ENCODE assay signal across 14 cellular contexts in the genomic region with DNA sequence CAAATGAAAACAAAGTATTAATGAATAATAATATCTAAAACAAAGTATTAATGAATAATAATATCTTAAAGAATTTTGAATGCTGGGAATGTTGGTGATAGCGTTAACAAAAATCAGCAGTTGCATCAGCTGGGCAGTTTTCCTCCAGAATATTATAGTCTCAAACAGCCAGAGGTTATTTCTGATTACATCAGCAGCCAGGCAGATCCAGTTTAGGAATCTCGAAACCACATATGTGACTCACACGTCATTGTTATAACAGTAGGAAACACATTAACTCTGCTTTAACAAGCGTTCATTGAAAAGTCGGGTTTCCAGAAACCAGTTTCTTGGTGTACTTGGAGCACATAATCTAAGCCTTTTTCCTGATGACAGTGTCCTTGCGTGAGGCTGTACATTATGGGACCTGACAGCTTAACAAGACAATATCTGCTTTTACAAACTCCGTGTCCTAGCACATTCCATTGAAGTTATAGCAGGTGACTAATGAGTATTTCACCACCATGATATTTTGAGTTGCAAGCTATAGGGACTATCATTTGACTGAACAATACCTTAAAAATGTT.
DNase-seq lines count a peak whose midpoint lies in the region; ATAC-seq and TF ChIP-seq lines count a peak whose summit lies in the region.
"Had no signal": no experiment of that assay in that cellular context is flagged by ENCODE, and none has a peak within 500 bp of the region (broad histone marks: within the 10 kb centered on the region; RNA-seq: fewer than 3 reads in every experiment).

No MANE protein-coding gene starts in this region.

- peak overlapping the region; percentile 99 for H2BK120ac ChIP-seq in IMR-90 (ENCODE audit: low read depth, low read length)

- H2AK5ac ChIP-seq in IMR-90 (ENCODE audit: low read depth, low read length) = peak overlapping the region; percentile 35; the same call in 1 of the 2 replicates

- peak overlapping the region; percentile 44; the same call in 1 of the 2 replicates for H3K4ac ChIP-seq in IMR-90 (ENCODE audit: low read depth, low read length)

- no TSS peak for BruUV-seq in IMR-90 (replicated peaks; lab: Mats Ljungman, UMichigan)

- peaks cover 16% of the 10 kb centered on the region for H3K9me1 ChIP-seq in IMR-90 (ENCODE audit: insufficient read depth, low read length)

- no peaks in the 10 kb centered on the region for H3K79me1 ChIP-seq in IMR-90 (ENCODE audit: low read depth in 1 of 2, low read length in 2 of 2)

- 0 out of 2 replicates have a peak overlapping the region, but pooled peaks have one; percentile 13 for H4K91ac ChIP-seq in IMR-90 (ENCODE audit: insufficient read depth, low read depth, low read length)

- DNase-seq in AG08396 (ENCODE audit: low spot score) (peak; percentile 53), IMR-90 (peak; percentile 97), brain microvascular endothelial cell (peak; percentile 91), iris pigment epithelial cell (ENCODE audit: low read depth) (peak; percentile 94), omental fat pad (ENCODE audit: low spot score) (no peak)
- DNase-seq: activated CD4-positive, alpha-beta T cell treated with anti-CD3 and anti-CD28 coated beads for 48 hours; CD8-positive, alpha-beta T cell; heart right ventricle; RPMI8226; stimulated activated CD4-positive, alpha-beta T cell treated with anti-CD3 and anti-CD28 coated beads, Interleukin-4, amount 100 ng/mL, for 1 hour; testis had no signal

- in situ Hi-C loops in IMR-90 (cut with MboI; ENCODE audit: low sequenced_read_pairs) (loop anchor here (10.0 kb wide), 1 partner anchor 314 kb away; no protein-coding TSS in a partner anchor), brain microvascular endothelial cell (cut with HindIII; ENCODE audit: low pct_ligation_motif_present, low sequenced_read_pairs) (no loop called here)

- H3K9me3 ChIP-seq in IMR-90 (ENCODE audit: control insufficient read depth, insufficient read depth, low read length) = no peaks in the 10 kb centered on the region
- peaks cover 0 to 5% (median 0%) of the 10 kb centered on the region in 3 donors for H3K9me3 ChIP-seq in gastroesophageal sphincter
- H3K9me3 ChIP-seq: testis had no signal

- no peak overlapping the region for H2AK9ac ChIP-seq in IMR-90 (replicated peaks; ENCODE audit: low read depth, low read length, poor library complexity)

- 0 out of 2 replicates have a peak overlapping the region, but pooled peaks have one; percentile 16 for H3K14ac ChIP-seq in IMR-90 (replicated peaks; ENCODE audit: low read depth, low read length)

- H2BK15ac ChIP-seq in IMR-90 (ENCODE audit: low read depth, low read length) = no peak overlapping the region

- no peak overlapping the region for H2AFZ ChIP-seq in IMR-90 (replicated peaks; ENCODE audit: low read length, poor library complexity)

- no peak overlapping the region for H4K5ac ChIP-seq in IMR-90 (ENCODE audit: low read depth, low read length)

- H3K36me3 ChIP-seq in IMR-90 (ENCODE audit: control insufficient read depth, insufficient read depth, low read length) = no peaks in the 10 kb centered on the region
- no peaks in the 10 kb centered on the region for H3K36me3 ChIP-seq in brain microvascular endothelial cell (replicated peaks)
- no peaks in the 10 kb centered on the region for H3K36me3 ChIP-seq in gastroesophageal sphincter
- H3K36me3 ChIP-seq: heart right ventricle had no signal

- ATAC-seq in IMR-90 (ENCODE audit: low read depth) (peak; percentile 84), GM19035 (IDR thresholded peaks at IDR 0.05; ENCODE audit: unreplicated experiment) (no peak), gastroesophageal sphincter (no peak), omental fat pad (ENCODE audit: low FRiP score) (no peak), GM21367 (IDR thresholded peaks at IDR 0.05; ENCODE audit: unreplicated experiment) (no peak)
- ATAC-seq: CD8-positive, alpha-beta T cell; heart right ventricle had no signal

- peak overlapping the region; percentile 73; the same call in 1 of the 2 replicates for H2BK20ac ChIP-seq in IMR-90 (ENCODE audit: low read depth, low read length)

- H3K56ac ChIP-seq in IMR-90 (ENCODE audit: extremely low read depth, insufficient read depth, low read length) = peak overlapping the region; percentile 93

- dilution Hi-C loops in IMR-90 (cut with HindIII; ENCODE audit: low sequenced_read_pairs, unreplicated experiment) = no loop called here

- TF ChIP-seq EP300 in gastroesophageal sphincter (IDR thresholded peaks at IDR 0.05) = no peak

- TF ChIP-seq CTCF in IMR-90 (conservative IDR thresholded peaks at IDR 0.05; ENCODE audit: low read depth, low read length) (no peak), brain microvascular endothelial cell (IDR thresholded peaks at IDR 0.05; ENCODE audit: low read depth, low read length, missing control alignments) (no peak), gastroesophageal sphincter (IDR thresholded peaks at IDR 0.05) (no peak), omental fat pad (IDR thresholded peaks at IDR 0.05) (no peak)

- H3K23ac ChIP-seq in IMR-90 (ENCODE audit: low read depth, low read length) = peak overlapping the region; percentile 35; the same call in 1 of the 2 replicates

- no peak; the same call in 1 of the 2 replicates for TF ChIP-seq RAD21 in IMR-90 (IDR thresholded peaks at IDR 0.05; ENCODE audit: low read length)

- no peak overlapping the region for H3K9ac ChIP-seq in IMR-90 (ENCODE audit: low read depth, low read length)

- peaks cover 25% of the 10 kb centered on the region for H3K4me1 ChIP-seq in IMR-90 (ENCODE audit: control insufficient read depth, insufficient read depth, low read length)
- H3K4me1 ChIP-seq in gastroesophageal sphincter = peaks cover 7 to 16% (median 9%) of the 10 kb centered on the region in 3 donors

- TF ChIP-seq POLR2A in IMR-90 (IDR thresholded peaks at IDR 0.05; ENCODE audit: low read depth, low read length) (no peak), gastroesophageal sphincter (IDR thresholded peaks at IDR 0.05) (no peak)

- POLR2A ChIA-PET in IMR-90 (lab: Charles Lee; ENCODE audit: unreplicated experiment) = no interaction called here

- H3K27me3 ChIP-seq in IMR-90 (ENCODE audit: control insufficient read depth, insufficient read depth, low read length) (no peaks in the 10 kb centered on the region), brain microvascular endothelial cell (replicated peaks) (no peaks in the 10 kb centered on the region), gastroesophageal sphincter (no peaks in the 10 kb centered on the region)
- H3K27me3 ChIP-seq: testis had no signal

- peak overlapping the region; percentile 16; the same call in 1 of the 2 replicates for H3K18ac ChIP-seq in IMR-90 (ENCODE audit: low read depth, low read length)

- H2BK5ac ChIP-seq in IMR-90 (ENCODE audit: low read depth, low read length, poor library complexity, severe bottlenecking) = peak overlapping the region; percentile 91

- no peak overlapping the region for H3K4me3 ChIP-seq in IMR-90 (ENCODE audit: insufficient read depth, low read depth, low read length)
- no peak overlapping the region for H3K4me3 ChIP-seq in brain microvascular endothelial cell (ENCODE audit: low read depth, low read length)
- H3K4me3 ChIP-seq in gastroesophageal sphincter = no peak overlapping the region
- H3K4me3 ChIP-seq: heart right ventricle, testis had no signal

- CTCF ChIA-PET in IMR-90 (lab: Yijun Ruan, JAX) = no interaction called here

- peak overlapping the region; percentile 53; the same call in 1 of the 2 replicates for H3K4me2 ChIP-seq in IMR-90 (ENCODE audit: low read depth, low read length)

- H4K20me1 ChIP-seq in IMR-90 (ENCODE audit: insufficient read depth, low read length) = no peaks in the 10 kb centered on the region

- H4K8ac ChIP-seq in IMR-90 (ENCODE audit: low read depth in 2 of 2, low read length in 2 of 2) = peak overlapping the region in 1 of 2 experiments; percentile 68; a peak in 2 of 4 replicates

- 7% methylated on average over 3 of the region's 7 CpGs; no CpG with 5 or more reads in 1 of the 2 experiments for WGBS in IMR-90 (ENCODE audit: extremely low coverage in 2 of 2, insufficient read length in 1 of 2), 2 experiments
- WGBS in gastroesophageal sphincter (ENCODE audit: low coverage in 1 of 2), 2 donors = 44 to 50% methylated on average over 7 of the region's 7 CpGs

- H3K27ac ChIP-seq in IMR-90 (ENCODE audit: insufficient read depth, low read length) = peak overlapping the region; percentile 21; the same call in 1 of the 2 replicates
- peak overlapping the region; percentile 82 for H3K27ac ChIP-seq in brain microvascular endothelial cell
- H3K27ac ChIP-seq in gastroesophageal sphincter = no peak overlapping the region
- H3K27ac ChIP-seq: testis had no signal

- intact Hi-C loops in IMR-90 (cut with micrococcal nuclease) = loop anchor here (1.0 to 2.0 kb wide), 2 partner anchors 298 to 561 kb away; no protein-coding TSS in a partner anchor

TF ChIP-seq in IMR-90, 13 proteins besides CTCF, POLR2A, EP300 and RAD21:
- TF ChIP-seq FOS (IDR thresholded peaks at IDR 0.05; ENCODE audit: low read depth, low read length) (peak; percentile 62), RCOR1 (IDR thresholded peaks at IDR 0.05; ENCODE audit: insufficient replicate concordance, low read length) (no peak), NFE2L2 (IDR thresholded peaks at IDR 0.05; ENCODE audit: low read depth, low read length) (no peak), BHLHE40 (IDR thresholded peaks at IDR 0.05; ENCODE audit: low read depth, low read length) (peak; percentile 30; the same call in 1 of the 2 replicates), MAFK (IDR thresholded peaks at IDR 0.05; ENCODE audit: low read depth, low read length) (peak; percentile 71), MXI1 (IDR thresholded peaks at IDR 0.05; ENCODE audit: borderline replicate concordance, low read depth, low read length) (no peak), USF2 (IDR thresholded peaks at IDR 0.05; ENCODE audit: low read depth, low read length) (no peak), CEBPB (IDR thresholded peaks at IDR 0.05; ENCODE audit: low read depth, low read length) (peak; percentile 92), CHD1 (IDR thresholded peaks at IDR 0.05; ENCODE audit: low read depth, low read length) (no peak)

Comparison
In these comparisons a context has a peak if more than half of its experiments do, and no peak if none do; other contexts are left out.
1. H3K27ac ChIP-seq: peak in IMR-90 (single experiment) and brain microvascular endothelial cell (single experiment); none in gastroesophageal sphincter (0 of 4).